11 cellular contexts compared by ENCODE assay signal in the genomic region with DNA sequence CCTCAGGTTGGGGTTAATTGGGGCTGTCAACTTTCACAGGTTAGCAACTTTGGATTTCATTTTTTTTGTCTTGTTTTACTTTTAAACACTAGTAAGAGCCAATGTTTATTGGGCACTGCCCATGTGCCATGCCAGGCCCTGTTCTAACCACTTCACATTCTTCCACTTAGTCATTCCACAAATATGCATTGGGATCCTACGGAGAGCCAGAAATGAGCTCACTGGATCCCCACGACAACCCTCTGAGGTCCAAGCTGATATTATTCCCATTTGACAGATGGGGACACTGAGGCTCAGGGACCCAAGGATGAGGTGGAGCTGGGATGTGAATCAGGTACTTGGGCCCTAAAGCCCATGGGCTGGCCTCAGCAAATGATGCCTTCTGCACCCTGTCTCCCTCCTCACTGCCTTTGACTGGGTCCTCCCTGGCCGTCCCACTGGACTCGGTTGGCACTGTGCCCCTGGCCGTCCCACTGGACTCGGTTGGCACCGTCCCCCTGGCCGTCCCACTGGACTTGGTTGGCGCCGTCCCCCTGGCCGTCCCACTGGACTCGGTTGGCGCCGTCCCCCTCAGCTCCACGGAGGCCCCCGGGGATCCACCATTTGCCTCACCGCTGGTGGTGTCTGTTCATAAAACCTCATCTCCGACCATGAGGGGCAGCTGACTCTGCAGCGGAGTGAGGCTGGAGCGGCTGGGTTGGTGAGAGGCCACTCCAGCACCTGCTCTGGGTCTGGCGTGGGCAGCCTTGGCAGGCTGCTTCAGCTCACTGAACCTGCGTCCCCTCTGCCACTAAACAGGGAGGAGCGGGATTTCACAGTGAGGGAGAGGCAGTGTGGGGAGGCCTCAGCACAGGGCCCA. TPM values are rescaled to one million over a fixed set of nuclear protein-coding genes. Genes with fewer than 3 reads are reported as not detected.
DNase-seq lines count a peak whose midpoint lies in the region; ATAC-seq, FAIRE-seq and TF ChIP-seq lines count a peak whose summit lies in the region.
"Had no signal": no experiment of that assay in that cellular context is flagged by ENCODE, and none has a peak within 500 bp of the region (broad histone marks: within the 10 kb centered on the region; RNA-seq: fewer than 3 reads in every experiment).

No MANE protein-coding gene starts in this region.

- WGBS in heart left ventricle, 4 donors = 84 to 90% (median 85%) methylated on average over 22 to 23 of the region's 23 CpGs
- 88 to 92% methylated on average over 18 of the region's 23 CpGs for WGBS in upper lobe of left lung, 2 donors

- no peaks in the 10 kb centered on the region for H3K9me3 Mint-ChIP-seq in astrocyte (ENCODE audit: unreplicated experiment)
- H3K9me3 Mint-ChIP-seq: activated naive CD8-positive, alpha-beta T cell treated with anti-CD3 and anti-CD28 coated beads, Interleukin-2, amount 50 U/mL, for 24 hours had no signal

- H3K27ac Mint-ChIP-seq in astrocyte (ENCODE audit: unreplicated experiment) = no peak overlapping the region
- H3K27ac Mint-ChIP-seq: activated naive CD8-positive, alpha-beta T cell treated with anti-CD3 and anti-CD28 coated beads, Interleukin-2, amount 50 U/mL, for 24 hours had no signal

- no peaks in the 10 kb centered on the region for H3K36me3 Mint-ChIP-seq in astrocyte (ENCODE audit: low read depth, unreplicated experiment)

- TF ChIP-seq EP300 in upper lobe of left lung (IDR thresholded peaks at IDR 0.05) = no peak

- no peak for TF ChIP-seq POLR2A in heart left ventricle (IDR thresholded peaks at IDR 0.05)
- TF ChIP-seq POLR2A in upper lobe of left lung (IDR thresholded peaks at IDR 0.05) = no peak

- H3K4me3 ChIP-seq in heart left ventricle (no peak overlapping the region), astrocyte (ENCODE audit: insufficient read depth, low read depth, low read length) (no peak overlapping the region), right atrium auricular region (no peak overlapping the region), upper lobe of left lung (no peak overlapping the region)

- H3K27ac ChIP-seq in heart left ventricle (peak overlapping the region in 10 of 12 donors; percentile 26 to 79 (median 66)), astrocyte (ENCODE audit: low read depth, low read length) (no peak overlapping the region), right atrium auricular region (peak overlapping the region; percentile 37 to 55), upper lobe of left lung (peak overlapping the region; percentile 64 to 79 (median 70))

- no peaks in the 10 kb centered on the region for H3K27me3 Mint-ChIP-seq in astrocyte (ENCODE audit: low read depth, unreplicated experiment)
- H3K27me3 Mint-ChIP-seq: activated naive CD8-positive, alpha-beta T cell treated with anti-CD3 and anti-CD28 coated beads, Interleukin-2, amount 50 U/mL, for 24 hours had no signal

- peak in 1 of 4 donors; percentile 29 for ATAC-seq in heart left ventricle
- ATAC-seq in upper lobe of left lung (ENCODE audit: low FRiP score in 2 of 2) = peak in 1 of 2 donors; percentile 47
- no peak for ATAC-seq in GM21367 (IDR thresholded peaks at IDR 0.05; ENCODE audit: unreplicated experiment)
- ATAC-seq: activated naive CD8-positive, alpha-beta T cell treated with anti-CD3 and anti-CD28 coated beads, Interleukin-2, amount 50 U/mL, for 24 hours had no signal

- peaks cover 0 to 81% (median 44%) of the 10 kb centered on the region in 12 donors for H3K4me1 ChIP-seq in heart left ventricle
- peaks cover 58% of the 10 kb centered on the region for H3K4me1 ChIP-seq in astrocyte (ENCODE audit: insufficient read depth, low read length)
- H3K4me1 ChIP-seq in right atrium auricular region = peaks cover 0 to 70% of the 10 kb centered on the region in 2 donors
- peaks cover 40 to 56% (median 41%) of the 10 kb centered on the region in 4 donors for H3K4me1 ChIP-seq in upper lobe of left lung

- peaks cover 0 to 3% (median 0%) of the 10 kb centered on the region in 9 donors for H3K27me3 ChIP-seq in heart left ventricle
- no peaks in the 10 kb centered on the region for H3K27me3 ChIP-seq in astrocyte (ENCODE audit: insufficient read depth, low read length)
- H3K27me3 ChIP-seq in right atrium auricular region = no peaks in the 10 kb centered on the region
- no peaks in the 10 kb centered on the region for H3K27me3 ChIP-seq in upper lobe of left lung

- no peak overlapping the region for H3K9ac ChIP-seq in astrocyte (ENCODE audit: low read length)

- peaks cover 32% of the 10 kb centered on the region for H3K79me2 ChIP-seq in astrocyte (ENCODE audit: insufficient read depth, low read length)

- H3K36me3 ChIP-seq in heart left ventricle = no peaks in the 10 kb centered on the region
- H3K36me3 ChIP-seq in astrocyte (ENCODE audit: insufficient read depth, low read length) = no peaks in the 10 kb centered on the region
- H3K36me3 ChIP-seq in right atrium auricular region = no peaks in the 10 kb centered on the region
- no peaks in the 10 kb centered on the region for H3K36me3 ChIP-seq in upper lobe of left lung

- intact Hi-C loops in heart left ventricle (cut with DNase I) (loop anchor here in 5 of 10 donors (5.0 to 10.0 kb wide), 5 partner anchors 33 to 370 kb away; a partner anchor contains a TSS), cardiac septum (cut with DNase I) (loop anchor here (5.0 to 10.0 kb wide), 2 partner anchors 93 to 320 kb away; a partner anchor contains a TSS)

- H4K20me1 ChIP-seq in astrocyte (ENCODE audit: insufficient read depth, low read length) = no peaks in the 10 kb centered on the region

- no peak for FAIRE-seq in astrocyte (lab: Jason Lieb, UNC)
- FAIRE-seq: frontal cortex had no signal

- TF ChIP-seq CTCF in heart left ventricle (IDR thresholded peaks at IDR 0.05) (no peak), astrocyte (IDR thresholded peaks at IDR 0.05; ENCODE audit: insufficient read depth, low read depth, low read length) (no peak), right atrium auricular region (IDR thresholded peaks at IDR 0.05) (no peak), upper lobe of left lung (IDR thresholded peaks at IDR 0.05) (no peak)

- H3K4me2 ChIP-seq in astrocyte (ENCODE audit: low read length) = no peak overlapping the region

- no peak overlapping the region for H2AFZ ChIP-seq in astrocyte (ENCODE audit: low read depth, low read length)

- H3K4me3 Mint-ChIP-seq in astrocyte (ENCODE audit: unreplicated experiment) = peak overlapping the region; percentile 37
- H3K4me3 Mint-ChIP-seq: activated naive CD8-positive, alpha-beta T cell treated with anti-CD3 and anti-CD28 coated beads, Interleukin-2, amount 50 U/mL, for 24 hours had no signal

- no peak for DNase-seq in heart left ventricle
- DNase-seq in cardiac septum (ENCODE audit: low spot score) = no peak
- DNase-seq in astrocyte (ENCODE audit: low read depth) = peak; percentile 71
- no peak for DNase-seq in right atrium auricular region (ENCODE audit: low spot score)
- peak; percentile 55 to 59 for DNase-seq in upper lobe of left lung
- no peak for DNase-seq in putamen (ENCODE audit: low spot score)
- no peak for DNase-seq in cerebellar cortex (ENCODE audit: low spot score)
- DNase-seq: activated naive CD8-positive, alpha-beta T cell treated with anti-CD3 and anti-CD28 coated beads, Interleukin-2, amount 50 U/mL, for 24 hours; NCI-H2081 had no signal

- peaks cover 34% of the 10 kb centered on the region for H3K4me1 Mint-ChIP-seq in astrocyte (ENCODE audit: low read depth, unreplicated experiment)

- H3K9me3 ChIP-seq in heart left ventricle = no peaks in the 10 kb centered on the region
- no peaks in the 10 kb centered on the region for H3K9me3 ChIP-seq in astrocyte (ENCODE audit: insufficient read depth, low read depth, low read length)
- H3K9me3 ChIP-seq in right atrium auricular region = no peaks in the 10 kb centered on the region
- H3K9me3 ChIP-seq in upper lobe of left lung = no peaks in the 10 kb centered on the region

RNA-seq across cellular contexts. Expression of a gene that starts 4.8 kb away (rescaled TPM):
- total RNA-seq in heart left ventricle (10 to 100 TPM; 25.1 to 91.4 (median 30.0) TPM), cardiac septum (34.8 TPM), astrocyte (49.4 and 65.1 TPM in 2 replicates), right atrium auricular region (10 to 100 TPM; 12.5 to 16.7 TPM), upper lobe of left lung (10 to 100 TPM in 5 of 6 donors, 1 to 10 TPM in 1; 2.1 to 60.9 (median 17.6) TPM)
- polyA plus RNA-seq in heart left ventricle = 100 to 1,000 TPM in 1 of 2 donors, 10 to 100 TPM in 1; 12.6 to 115 TPM

Comparison
In these comparisons a context has a peak if more than half of its experiments do, and no peak if none do; other contexts are left out.
1. DNase-seq: peak in astrocyte (single experiment) and upper lobe of left lung (2 of 2); none in heart left ventricle (0 of 5), cardiac septum (single experiment), right atrium auricular region (single experiment), putamen (single experiment) and cerebellar cortex (single experiment).